ENCODE assay signal across 7 cellular contexts in the genomic region with DNA sequence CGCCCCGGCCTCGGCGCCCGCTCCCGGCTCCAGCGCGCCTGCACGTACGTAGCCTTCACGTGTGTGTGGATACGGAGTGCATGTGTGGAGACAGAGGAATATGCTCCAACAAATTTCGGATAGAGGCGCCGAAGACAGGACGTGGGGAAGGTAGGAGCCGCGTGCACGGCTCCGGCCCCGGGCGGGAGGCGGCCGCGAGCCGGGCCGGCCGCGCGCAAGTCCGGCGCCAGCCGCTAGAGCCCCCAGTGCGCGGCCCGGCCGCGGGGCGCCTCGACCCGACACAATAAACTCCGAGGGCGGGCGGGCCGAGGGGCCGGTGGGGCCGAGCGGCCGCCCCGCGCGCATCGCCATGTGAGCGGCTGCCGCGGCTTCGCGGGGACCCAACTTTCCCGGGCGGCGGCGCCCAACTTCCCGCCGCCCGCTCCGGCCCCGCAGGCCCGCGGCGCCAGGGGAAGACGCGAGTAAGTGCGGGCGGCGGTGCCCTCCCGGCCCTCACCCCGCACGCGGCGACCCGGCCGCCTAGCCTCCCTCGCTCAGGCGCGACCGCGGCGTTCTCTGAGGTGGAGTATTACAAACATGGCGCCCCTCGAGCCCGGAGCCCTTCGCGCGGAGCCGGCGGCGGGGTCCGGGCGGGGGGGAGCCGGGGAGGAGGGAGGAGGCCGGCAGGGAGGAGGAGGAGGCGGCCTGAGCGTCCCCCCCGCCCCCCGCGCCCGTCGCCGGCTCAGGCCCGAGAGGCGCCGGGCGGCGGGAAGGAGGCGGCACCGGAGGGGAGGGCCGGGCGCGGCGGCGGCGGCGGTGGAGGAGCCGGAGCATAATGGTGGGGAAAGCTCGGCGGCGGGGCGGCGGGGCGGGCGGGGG. TPM values are rescaled to one million over a fixed set of nuclear protein-coding genes. Genes with fewer than 3 reads are reported as not detected.
DNase-seq lines count a peak whose midpoint lies in the region; TF ChIP-seq lines count a peak whose summit lies in the region.

ZMYND11 (plus strand) TSS at position 713 of the 858 bp plus-strand sequence. CDS start 44,558 bp downstream, outside the sequence.

- POLR2A ChIA-PET in HEK293 (lab: Yijun Ruan, JAX), result no interaction called here

- H3K36me3 ChIP-seq in HEK293 (ENCODE audit: control insufficient read depth in 2 of 2, insufficient read depth in 1 of 2, low read length in 2 of 2), result no peaks in the 10 kb centered on the region

- no peaks in the 10 kb centered on the region for H3K9me3 ChIP-seq in HEK293 (ENCODE audit: control insufficient read depth, insufficient read depth, low read depth, low read length)

- CTCF ChIA-PET in HEK293 (lab: Yijun Ruan, JAX), result no interaction called here

- peak; percentile 7 for DNase-seq in NCI-H128 (lab: John Stamatoyannopoulos, UW; ENCODE audit: unreplicated experiment)
- peak; percentile 28 for DNase-seq in activated CD8-positive, alpha-beta memory T cell treated with anti-CD3 and anti-CD28 coated beads, Interleukin-2, amount 50 U/mL, for 24 hours (ENCODE audit: extremely low read depth)
- peak; percentile 78 for DNase-seq in midbrain (lab: John Stamatoyannopoulos, UW)
- peak; percentile 44 to 49 for DNase-seq in stimulated activated CD8-positive, alpha-beta memory T cell treated with anti-CD3 and anti-CD28 coated beads, Interleukin-4, amount 100 ng/mL, for 1 hour (ENCODE audit: low read depth in 2 of 2, low spot score in 1 of 2)

- peak within 1 kb of the TSS; percentile 97 for H3K27ac ChIP-seq in HEK293 (ENCODE audit: extremely low read depth, low read depth, low read length)

- in situ Hi-C loops in endometrial microvascular endothelial cells (cut with HindIII; ENCODE audit: inconsistent ontology term, low pct_unique_long_range_greater_than_20kb, low sequenced_read_pairs), result no loop called here

- TF ChIP-seq POLR2A in GM15510 (IDR thresholded peaks at IDR 0.05; ENCODE audit: borderline replicate concordance, extremely low read depth, insufficient read length), result peak; percentile 59

- peak within 1 kb of the TSS; percentile 76 for H3K4me3 ChIP-seq in HEK293 (ENCODE audit: low read depth, low read length)

- peaks cover 25% of the 10 kb centered on the region for H3K4me1 ChIP-seq in HEK293 (ENCODE audit: control insufficient read depth, insufficient read depth, low read length)

- no peak for TF ChIP-seq CTCF in HEK293 (tag by site-specific recombination; IDR thresholded peaks at IDR 0.05)

TF ChIP-seq in HEK293, 187 proteins besides CTCF, POLR2A, EP300 and RAD21:
- no peak for TF ChIP-seq ZSCAN16 (tag by site-specific recombination; IDR thresholded peaks at IDR 0.05)
- 0 out of 2 replicates have a peak, but pooled peaks have one; percentile 32 for TF ChIP-seq ZSCAN30 (tag by site-specific recombination; IDR thresholded peaks at IDR 0.05)
- TF ChIP-seq ZBTB26 (tag by site-specific recombination; optimal IDR thresholded peaks at IDR 0.05), result peak; percentile 75
- TF ChIP-seq ZNF335 (tag by site-specific recombination; conservative IDR thresholded peaks at IDR 0.05), result peak; percentile 48; the same call in 1 of the 2 replicates
- TF ChIP-seq, protein P1, sequence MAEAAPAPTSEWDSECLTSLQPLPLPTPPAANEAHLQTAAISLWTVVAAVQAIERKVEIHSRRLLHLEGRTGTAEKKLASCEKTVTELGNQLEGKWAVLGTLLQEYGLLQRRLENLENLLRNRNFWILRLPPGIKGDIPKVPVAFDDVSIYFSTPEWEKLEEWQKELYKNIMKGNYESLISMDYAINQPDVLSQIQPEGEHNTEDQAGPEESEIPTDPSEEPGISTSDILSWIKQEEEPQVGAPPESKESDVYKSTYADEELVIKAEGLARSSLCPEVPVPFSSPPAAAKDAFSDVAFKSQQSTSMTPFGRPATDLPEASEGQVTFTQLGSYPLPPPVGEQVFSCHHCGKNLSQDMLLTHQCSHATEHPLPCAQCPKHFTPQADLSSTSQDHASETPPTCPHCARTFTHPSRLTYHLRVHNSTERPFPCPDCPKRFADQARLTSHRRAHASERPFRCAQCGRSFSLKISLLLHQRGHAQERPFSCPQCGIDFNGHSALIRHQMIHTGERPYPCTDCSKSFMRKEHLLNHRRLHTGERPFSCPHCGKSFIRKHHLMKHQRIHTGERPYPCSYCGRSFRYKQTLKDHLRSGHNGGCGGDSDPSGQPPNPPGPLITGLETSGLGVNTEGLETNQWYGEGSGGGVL (tag by site-specific recombination; IDR thresholded peaks at IDR 0.05), result peak; percentile 14; the same call in 1 of the 2 replicates
- TF ChIP-seq ZNF692 (tag by site-specific recombination; IDR thresholded peaks at IDR 0.05), result 0 out of 2 replicates have a peak, but pooled peaks have one; percentile 4

RNA-seq across cellular contexts. Expression of gene ZMYND11, which starts in this region (rescaled TPM):
- total RNA-seq in endometrial microvascular endothelial cells (ENCODE audit: inconsistent ontology term), result 39.0 TPM

Comparison
In these comparisons a context has a peak if more than half of its experiments do, and no peak if none do; other contexts are left out.
1. Peak in every context shown above with its lines: DNase-seq, H3K4me3 ChIP-seq and H3K27ac ChIP-seq.
2. DNase-seq: peak in every context shown above with its lines; median percentile 78 in midbrain; 46 in stimulated activated CD8-positive, alpha-beta memory T cell treated with anti-CD3 and anti-CD28 coated beads, Interleukin-4, amount 100 ng/mL, for 1 hour; 28 in activated CD8-positive, alpha-beta memory T cell treated with anti-CD3 and anti-CD28 coated beads, Interleukin-2, amount 50 U/mL, for 24 hours; 7 in NCI-H128.